In genomic region chrX:118603981-118604380, GRCh38 we compare ENCODE assay signal across 1 cellular context.
TF ChIP-seq lines count a peak whose summit lies in the region.

No MANE protein-coding gene starts in this region.

TF ChIP-seq in WTC11, 78 proteins besides CTCF, POLR2A, EP300 and RAD21 (continued from another document):
- TF ChIP-seq SP1 (CRISPR knock-in tag; conservative IDR thresholded peaks at IDR 0.05) (no peak), NFYB (CRISPR knock-in tag; conservative IDR thresholded peaks at IDR 0.05; ENCODE audit: low read depth) (no peak), USF1 (CRISPR knock-in tag; IDR thresholded peaks at IDR 0.05) (no peak), GABPB1 (CRISPR knock-in tag; IDR thresholded peaks at IDR 0.05) (no peak)
- TF ChIP-seq, protein P1, sequence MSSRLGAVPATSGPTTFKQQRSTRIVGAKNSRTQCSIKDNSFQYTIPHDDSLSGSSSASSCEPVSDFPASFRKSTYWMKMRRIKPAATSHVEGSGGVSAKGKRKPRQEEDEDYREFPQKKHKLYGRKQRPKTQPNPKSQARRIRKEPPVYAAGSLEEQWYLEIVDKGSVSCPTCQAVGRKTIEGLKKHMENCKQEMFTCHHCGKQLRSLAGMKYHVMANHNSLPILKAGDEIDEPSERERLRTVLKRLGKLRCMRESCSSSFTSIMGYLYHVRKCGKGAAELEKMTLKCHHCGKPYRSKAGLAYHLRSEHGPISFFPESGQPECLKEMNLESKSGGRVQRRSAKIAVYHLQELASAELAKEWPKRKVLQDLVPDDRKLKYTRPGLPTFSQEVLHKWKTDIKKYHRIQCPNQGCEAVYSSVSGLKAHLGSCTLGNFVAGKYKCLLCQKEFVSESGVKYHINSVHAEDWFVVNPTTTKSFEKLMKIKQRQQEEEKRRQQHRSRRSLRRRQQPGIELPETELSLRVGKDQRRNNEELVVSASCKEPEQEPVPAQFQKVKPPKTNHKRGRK (CRISPR knock-in tag; IDR thresholded peaks at IDR 0.05; ENCODE audit: borderline replicate concordance): no peak
